In the genomic region with DNA sequence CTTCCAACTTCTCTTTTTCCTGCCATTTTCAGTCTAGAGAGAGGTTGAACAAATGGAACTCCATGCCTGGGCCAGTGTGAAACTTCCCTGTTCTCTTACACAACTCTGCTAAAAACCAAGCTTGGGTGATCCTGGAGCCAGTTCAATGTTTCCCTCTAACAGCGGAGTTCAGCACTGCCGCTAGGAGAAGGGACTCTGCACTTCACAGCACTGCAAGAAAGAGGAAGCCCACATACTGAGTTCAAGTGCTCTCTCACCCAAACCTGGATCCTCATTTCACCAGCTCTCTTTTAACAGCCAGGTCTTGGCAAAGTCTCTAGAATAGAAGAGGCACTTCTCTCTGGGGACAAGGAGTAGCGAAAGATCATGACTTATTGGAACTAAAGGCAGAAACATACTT, we compare ENCODE assay signal across 1 cellular context.
TF ChIP-seq lines count a peak whose summit lies in the region.

No MANE protein-coding gene starts in this region.

TF ChIP-seq in GM23338, 12 proteins besides CTCF, POLR2A, EP300 and RAD21:
- TF ChIP-seq POLR2AphosphoS5 (IDR thresholded peaks at IDR 0.05; ENCODE audit: low read depth) = no peak
- TF ChIP-seq NANOG (IDR thresholded peaks at IDR 0.05; ENCODE audit: borderline replicate concordance) = no peak
- TF ChIP-seq, protein P1, sequence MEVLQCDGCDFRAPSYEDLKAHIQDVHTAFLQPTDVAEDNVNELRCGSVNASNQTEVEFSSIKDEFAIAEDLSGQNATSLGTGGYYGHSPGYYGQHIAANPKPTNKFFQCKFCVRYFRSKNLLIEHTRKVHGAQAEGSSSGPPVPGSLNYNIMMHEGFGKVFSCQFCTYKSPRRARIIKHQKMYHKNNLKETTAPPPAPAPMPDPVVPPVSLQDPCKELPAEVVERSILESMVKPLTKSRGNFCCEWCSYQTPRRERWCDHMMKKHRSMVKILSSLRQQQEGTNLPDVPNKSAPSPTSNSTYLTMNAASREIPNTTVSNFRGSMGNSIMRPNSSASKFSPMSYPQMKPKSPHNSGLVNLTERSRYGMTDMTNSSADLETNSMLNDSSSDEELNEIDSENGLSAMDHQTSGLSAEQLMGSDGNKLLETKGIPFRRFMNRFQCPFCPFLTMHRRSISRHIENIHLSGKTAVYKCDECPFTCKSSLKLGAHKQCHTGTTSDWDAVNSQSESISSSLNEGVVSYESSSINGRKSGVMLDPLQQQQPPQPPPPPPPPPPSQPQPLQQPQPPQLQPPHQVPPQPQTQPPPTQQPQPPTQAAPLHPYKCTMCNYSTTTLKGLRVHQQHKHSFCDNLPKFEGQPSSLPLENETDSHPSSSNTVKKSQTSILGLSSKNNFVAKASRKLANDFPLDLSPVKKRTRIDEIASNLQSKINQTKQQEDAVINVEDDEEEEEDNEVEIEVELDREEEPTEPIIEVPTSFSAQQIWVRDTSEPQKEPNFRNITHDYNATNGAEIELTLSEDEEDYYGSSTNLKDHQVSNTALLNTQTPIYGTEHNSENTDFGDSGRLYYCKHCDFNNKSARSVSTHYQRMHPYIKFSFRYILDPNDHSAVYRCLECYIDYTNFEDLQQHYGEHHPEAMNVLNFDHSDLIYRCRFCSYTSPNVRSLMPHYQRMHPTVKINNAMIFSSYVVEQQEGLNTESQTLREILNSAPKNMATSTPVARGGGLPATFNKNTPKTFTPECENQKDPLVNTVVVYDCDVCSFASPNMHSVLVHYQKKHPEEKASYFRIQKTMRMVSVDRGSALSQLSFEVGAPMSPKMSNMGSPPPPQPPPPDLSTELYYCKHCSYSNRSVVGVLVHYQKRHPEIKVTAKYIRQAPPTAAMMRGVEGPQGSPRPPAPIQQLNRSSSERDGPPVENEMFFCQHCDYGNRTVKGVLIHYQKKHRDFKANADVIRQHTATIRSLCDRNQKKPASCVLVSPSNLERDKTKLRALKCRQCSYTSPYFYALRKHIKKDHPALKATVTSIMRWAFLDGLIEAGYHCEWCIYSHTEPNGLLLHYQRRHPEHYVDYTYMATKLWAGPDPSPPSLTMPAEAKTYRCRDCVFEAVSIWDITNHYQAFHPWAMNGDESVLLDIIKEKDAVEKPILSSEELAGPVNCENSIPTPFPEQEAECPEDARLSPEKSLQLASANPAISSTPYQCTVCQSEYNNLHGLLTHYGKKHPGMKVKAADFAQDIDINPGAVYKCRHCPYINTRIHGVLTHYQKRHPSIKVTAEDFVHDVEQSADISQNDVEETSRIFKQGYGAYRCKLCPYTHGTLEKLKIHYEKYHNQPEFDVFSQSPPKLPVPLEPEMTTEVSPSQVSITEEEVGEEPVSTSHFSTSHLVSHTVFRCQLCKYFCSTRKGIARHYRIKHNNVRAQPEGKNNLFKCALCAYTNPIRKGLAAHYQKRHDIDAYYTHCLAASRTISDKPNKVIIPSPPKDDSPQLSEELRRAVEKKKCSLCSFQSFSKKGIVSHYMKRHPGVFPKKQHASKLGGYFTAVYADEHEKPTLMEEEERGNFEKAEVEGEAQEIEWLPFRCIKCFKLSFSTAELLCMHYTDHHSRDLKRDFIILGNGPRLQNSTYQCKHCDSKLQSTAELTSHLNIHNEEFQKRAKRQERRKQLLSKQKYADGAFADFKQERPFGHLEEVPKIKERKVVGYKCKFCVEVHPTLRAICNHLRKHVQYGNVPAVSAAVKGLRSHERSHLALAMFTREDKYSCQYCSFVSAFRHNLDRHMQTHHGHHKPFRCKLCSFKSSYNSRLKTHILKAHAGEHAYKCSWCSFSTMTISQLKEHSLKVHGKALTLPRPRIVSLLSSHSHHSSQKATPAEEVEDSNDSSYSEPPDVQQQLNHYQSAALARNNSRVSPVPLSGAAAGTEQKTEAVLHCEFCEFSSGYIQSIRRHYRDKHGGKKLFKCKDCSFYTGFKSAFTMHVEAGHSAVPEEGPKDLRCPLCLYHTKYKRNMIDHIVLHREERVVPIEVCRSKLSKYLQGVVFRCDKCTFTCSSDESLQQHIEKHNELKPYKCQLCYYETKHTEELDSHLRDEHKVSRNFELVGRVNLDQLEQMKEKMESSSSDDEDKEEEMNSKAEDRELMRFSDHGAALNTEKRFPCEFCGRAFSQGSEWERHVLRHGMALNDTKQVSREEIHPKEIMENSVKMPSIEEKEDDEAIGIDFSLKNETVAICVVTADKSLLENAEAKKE (CRISPR knock-in tag; IDR thresholded peaks at IDR 0.05) = no peak
- no peak for TF ChIP-seq CREB1 (CRISPR knock-in tag; IDR thresholded peaks at IDR 0.05; ENCODE audit: low read depth)
- TF ChIP-seq, protein P2, sequence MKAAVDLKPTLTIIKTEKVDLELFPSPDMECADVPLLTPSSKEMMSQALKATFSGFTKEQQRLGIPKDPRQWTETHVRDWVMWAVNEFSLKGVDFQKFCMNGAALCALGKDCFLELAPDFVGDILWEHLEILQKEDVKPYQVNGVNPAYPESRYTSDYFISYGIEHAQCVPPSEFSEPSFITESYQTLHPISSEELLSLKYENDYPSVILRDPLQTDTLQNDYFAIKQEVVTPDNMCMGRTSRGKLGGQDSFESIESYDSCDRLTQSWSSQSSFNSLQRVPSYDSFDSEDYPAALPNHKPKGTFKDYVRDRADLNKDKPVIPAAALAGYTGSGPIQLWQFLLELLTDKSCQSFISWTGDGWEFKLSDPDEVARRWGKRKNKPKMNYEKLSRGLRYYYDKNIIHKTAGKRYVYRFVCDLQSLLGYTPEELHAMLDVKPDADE (IDR thresholded peaks at IDR 0.05) = no peak
- no peak for TF ChIP-seq ZNF114 (CRISPR knock-in tag; IDR thresholded peaks at IDR 0.05)
- no peak for TF ChIP-seq EZH2phosphoT487 (IDR thresholded peaks at IDR 0.05; ENCODE audit: unreplicated experiment)
- TF ChIP-seq JUNB (IDR thresholded peaks at IDR 0.05; ENCODE audit: unreplicated experiment) = no peak
